Comparison of ENCODE assay signal across 10 cellular contexts in genomic region chr2:219457784-219458369, GRCh38. TPM values are rescaled to one million over a fixed set of nuclear protein-coding genes. Genes with fewer than 3 reads are reported as not detected.
A peak's percentile ranks its signal among the peaks of the same experiment; 100 is the strongest.
DNase-seq lines count a peak whose midpoint lies in the region; ATAC-seq and FAIRE-seq lines count a peak whose summit lies in the region.
"Had no signal": no experiment of that assay in that cellular context is flagged by ENCODE, and none has a peak within 500 bp of the region (broad histone marks: within the 10 kb centered on the region; RNA-seq: fewer than 3 reads in every experiment).

No MANE protein-coding gene starts in this region.

- FAIRE-seq in small intestine (lab: Jason Lieb, UNC) = no peak

- WGBS in small intestine, 3 donors = 37 to 59% (median 50%) methylated on average over 5 of the region's 5 CpGs

- intact Hi-C loops in activated CD4-positive, alpha-beta T cell treated with anti-CD3 and anti-CD28 coated beads for 36 hours (cut with DNase I, micrococcal nuclease) = loop anchor here (2.0 to 5.0 kb wide), 2 partner anchors 55 to 74 kb away; no protein-coding TSS in a partner anchor
- intact Hi-C loops in activated T-helper 1 cell treated with anti-CD3 and anti-CD28 coated beads, Interleukin-12 subunit alpha, Interleukin-12 subunit beta, Interleukin-2, Interleukin-4 antibody, amounts not matched to agents 30 ng/mL and 10 ng/mL and 1 ng/mL, durations not matched to agents 14 hours and 24 hours and 36 hours (cut with micrococcal nuclease) = no loop called here

- ATAC-seq in activated CD4-positive, alpha-beta T cell treated with anti-CD3 and anti-CD28 coated beads for 36 hours = peak; percentile 78
- peak; percentile 38 for ATAC-seq in central memory CD8-positive, alpha-beta T cell (replicated peaks; ENCODE audit: extremely low read depth, poor library complexity, severe bottlenecking)
- no peak for ATAC-seq in HG03457 (IDR thresholded peaks at IDR 0.05; ENCODE audit: unreplicated experiment)

- no peaks in the 10 kb centered on the region for H3K27me3 ChIP-seq in small intestine (ENCODE audit: control insufficient read depth in 2 of 2, insufficient read depth in 2 of 2, low read length in 2 of 2)

- H3K4me1 Mint-ChIP-seq in activated CD4-positive, alpha-beta T cell treated with anti-CD3 and anti-CD28 coated beads for 36 hours = peaks cover 4% of the 10 kb centered on the region
- H3K4me1 Mint-ChIP-seq in central memory CD8-positive, alpha-beta T cell = no peaks in the 10 kb centered on the region
- H3K4me1 Mint-ChIP-seq in activated T-helper 1 cell treated with anti-CD3 and anti-CD28 coated beads, Interleukin-12 subunit alpha, Interleukin-12 subunit beta, Interleukin-2, Interleukin-4 antibody, amounts not matched to agents 30 ng/mL and 10 ng/mL and 1 ng/mL, durations not matched to agents 14 hours and 24 hours and 36 hours (ENCODE audit: low read depth) = no peaks in the 10 kb centered on the region

- H3K27ac ChIP-seq in small intestine (ENCODE audit: low read depth in 1 of 2, low read length in 1 of 2) = no peak overlapping the region

- H3K36me3 ChIP-seq in small intestine (ENCODE audit: control insufficient read depth in 2 of 2, insufficient read depth in 2 of 2, low read length in 2 of 2) = no peaks in the 10 kb centered on the region

- POLR2A ChIA-PET in activated CD4-positive, alpha-beta T cell treated with anti-CD3 and anti-CD28 coated beads for 36 hours (lab: Charles Lee) = no interaction called here

- H3K36me3 Mint-ChIP-seq in activated CD4-positive, alpha-beta T cell treated with anti-CD3 and anti-CD28 coated beads for 36 hours (ENCODE audit: low read depth) = no peaks in the 10 kb centered on the region
- no peaks in the 10 kb centered on the region for H3K36me3 Mint-ChIP-seq in central memory CD8-positive, alpha-beta T cell (ENCODE audit: insufficient read depth)
- no peaks in the 10 kb centered on the region for H3K36me3 Mint-ChIP-seq in activated T-helper 1 cell treated with anti-CD3 and anti-CD28 coated beads, Interleukin-12 subunit alpha, Interleukin-12 subunit beta, Interleukin-2, Interleukin-4 antibody, amounts not matched to agents 30 ng/mL and 10 ng/mL and 1 ng/mL, durations not matched to agents 14 hours and 24 hours and 36 hours (ENCODE audit: low read depth)

- no peak overlapping the region for H3K4me3 ChIP-seq in small intestine (ENCODE audit: low read depth in 1 of 2, low read length in 2 of 2)

- no peaks in the 10 kb centered on the region for H3K9me3 Mint-ChIP-seq in activated CD4-positive, alpha-beta T cell treated with anti-CD3 and anti-CD28 coated beads for 36 hours (ENCODE audit: low read depth)
- no peaks in the 10 kb centered on the region for H3K9me3 Mint-ChIP-seq in central memory CD8-positive, alpha-beta T cell
- H3K9me3 Mint-ChIP-seq in activated T-helper 1 cell treated with anti-CD3 and anti-CD28 coated beads, Interleukin-12 subunit alpha, Interleukin-12 subunit beta, Interleukin-2, Interleukin-4 antibody, amounts not matched to agents 30 ng/mL and 10 ng/mL and 1 ng/mL, durations not matched to agents 14 hours and 24 hours and 36 hours = no peaks in the 10 kb centered on the region

- H3K27ac Mint-ChIP-seq in activated CD4-positive, alpha-beta T cell treated with anti-CD3 and anti-CD28 coated beads for 36 hours = no peak overlapping the region
- H3K27ac Mint-ChIP-seq in central memory CD8-positive, alpha-beta T cell (ENCODE audit: low read depth) = no peak overlapping the region
- no peak overlapping the region for H3K27ac Mint-ChIP-seq in activated T-helper 1 cell treated with anti-CD3 and anti-CD28 coated beads, Interleukin-12 subunit alpha, Interleukin-12 subunit beta, Interleukin-2, Interleukin-4 antibody, amounts not matched to agents 30 ng/mL and 10 ng/mL and 1 ng/mL, durations not matched to agents 14 hours and 24 hours and 36 hours

- H3K4me3 Mint-ChIP-seq in activated CD4-positive, alpha-beta T cell treated with anti-CD3 and anti-CD28 coated beads for 36 hours = no peak overlapping the region
- no peak overlapping the region for H3K4me3 Mint-ChIP-seq in central memory CD8-positive, alpha-beta T cell
- no peak overlapping the region for H3K4me3 Mint-ChIP-seq in activated T-helper 1 cell treated with anti-CD3 and anti-CD28 coated beads, Interleukin-12 subunit alpha, Interleukin-12 subunit beta, Interleukin-2, Interleukin-4 antibody, amounts not matched to agents 30 ng/mL and 10 ng/mL and 1 ng/mL, durations not matched to agents 14 hours and 24 hours and 36 hours

- H3K4me1 ChIP-seq in small intestine (ENCODE audit: control insufficient read depth in 2 of 2, insufficient read depth in 1 of 2, low read depth in 1 of 2, low read length in 1 of 2) = no peaks in the 10 kb centered on the region

- peak; percentile 47 for DNase-seq in activated CD4-positive, alpha-beta T cell treated with anti-CD3 and anti-CD28 coated beads for 36 hours
- DNase-seq in activated CD4-positive, alpha-beta T cell treated with anti-CD3 and anti-CD28 coated beads for 4 hours = no peak
- peak; percentile 26 for DNase-seq in HT-29 (ENCODE audit: low spot score)
- DNase-seq in central memory CD8-positive, alpha-beta T cell (ENCODE audit: low spot score in 2 of 2) = no peak
- DNase-seq in small intestine = peak; percentile 18
- DNase-seq in activated T-helper 1 cell treated with anti-CD3 and anti-CD28 coated beads, Interleukin-12 subunit alpha, Interleukin-12 subunit beta, Interleukin-2, Interleukin-4 antibody, amounts not matched to agents 30 ng/mL and 10 ng/mL and 1 ng/mL, durations not matched to agents 14 hours and 24 hours and 36 hours (ENCODE audit: low spot score) = no peak
- no peak for DNase-seq in NCI-H1092 (lab: John Stamatoyannopoulos, UW)
- DNase-seq: C1 segment of cervical spinal cord; stimulated activated CD4-positive, alpha-beta T cell treated with anti-CD3 and anti-CD28 coated beads, Interleukin-4, amount 100 ng/mL, for 1 hour had no signal

- CTCF ChIA-PET in activated CD4-positive, alpha-beta T cell treated with anti-CD3 and anti-CD28 coated beads for 36 hours (lab: Charles Lee) = interaction anchor here (0.5 to 2.8 kb wide), 8 partner anchors 9 to 162 kb away, joined by 3 to 18 read pairs (median 4); no protein-coding TSS in a partner anchor

- no peaks in the 10 kb centered on the region for H3K27me3 Mint-ChIP-seq in activated CD4-positive, alpha-beta T cell treated with anti-CD3 and anti-CD28 coated beads for 36 hours
- peaks cover 11% of the 10 kb centered on the region for H3K27me3 Mint-ChIP-seq in central memory CD8-positive, alpha-beta T cell
- H3K27me3 Mint-ChIP-seq in activated T-helper 1 cell treated with anti-CD3 and anti-CD28 coated beads, Interleukin-12 subunit alpha, Interleukin-12 subunit beta, Interleukin-2, Interleukin-4 antibody, amounts not matched to agents 30 ng/mL and 10 ng/mL and 1 ng/mL, durations not matched to agents 14 hours and 24 hours and 36 hours (ENCODE audit: insufficient read depth) = peaks cover 9% of the 10 kb centered on the region

- H3K9me3 ChIP-seq in small intestine (ENCODE audit: control insufficient read depth, low read depth) = no peaks in the 10 kb centered on the region

RNA-seq across cellular contexts. Expression of gene SPEG, which starts 23.2 kb away (rescaled TPM):
- total RNA-seq in activated CD4-positive, alpha-beta T cell treated with anti-CD3 and anti-CD28 coated beads for 36 hours = 1 to 10 TPM in 1 of 2 experiments, under 1 TPM in 1; 0.89 to 1.4 TPM
- 6.7 and 8.3 TPM in 2 replicates for total RNA-seq in HT-29 (2014; rRNA removed; shearing (Covaris generic))
- 10 to 100 TPM in 1 of 3 donors, 1 to 10 TPM in 1, under 1 TPM in 1; 0.45 to 15.7 (median 4.6) TPM for polyA plus RNA-seq in small intestine
- total RNA-seq in activated T-helper 1 cell treated with anti-CD3 and anti-CD28 coated beads, Interleukin-12 subunit alpha, Interleukin-12 subunit beta, Interleukin-2, Interleukin-4 antibody, amounts not matched to agents 30 ng/mL and 10 ng/mL and 1 ng/mL, durations not matched to agents 14 hours and 24 hours and 36 hours = 0.13 TPM in 1 of 2 replicates, not detected in the other

RNA-seq across cellular contexts. Expression of gene DES, which starts 39.7 kb away (rescaled TPM):
- total RNA-seq in activated CD4-positive, alpha-beta T cell treated with anti-CD3 and anti-CD28 coated beads for 36 hours = not detected
- 0.63 TPM in 1 of 2 replicates, not detected in the other for total RNA-seq in HT-29 (2014; rRNA removed; shearing (Covaris generic))
- polyA plus RNA-seq in small intestine = 100 to 1,000 TPM in 1 of 3 donors, 10 to 100 TPM in 2; 24.6 to 178 (median 99.4) TPM
- total RNA-seq in activated T-helper 1 cell treated with anti-CD3 and anti-CD28 coated beads, Interleukin-12 subunit alpha, Interleukin-12 subunit beta, Interleukin-2, Interleukin-4 antibody, amounts not matched to agents 30 ng/mL and 10 ng/mL and 1 ng/mL, durations not matched to agents 14 hours and 24 hours and 36 hours = not detected in 2 replicates

RNA-seq across cellular contexts. Expression of gene GMPPA, which starts 40.8 kb away (rescaled TPM):
- 10 to 100 TPM; 35.2 to 35.5 TPM for total RNA-seq in activated CD4-positive, alpha-beta T cell treated with anti-CD3 and anti-CD28 coated beads for 36 hours
- 68.2 and 84.5 TPM in 2 replicates for total RNA-seq in HT-29 (2014; rRNA removed; shearing (Covaris generic))
- 10 to 100 TPM; 52.6 to 63.5 (median 59.3) TPM for polyA plus RNA-seq in small intestine
- 41.3 and 50.3 TPM in 2 replicates for total RNA-seq in activated T-helper 1 cell treated with anti-CD3 and anti-CD28 coated beads, Interleukin-12 subunit alpha, Interleukin-12 subunit beta, Interleukin-2, Interleukin-4 antibody, amounts not matched to agents 30 ng/mL and 10 ng/mL and 1 ng/mL, durations not matched to agents 14 hours and 24 hours and 36 hours

RNA-seq across cellular contexts. Expression of gene ASIC4, which starts 56.4 kb away (rescaled TPM):
- not detected for total RNA-seq in activated CD4-positive, alpha-beta T cell treated with anti-CD3 and anti-CD28 coated beads for 36 hours
- 0.08 TPM in 1 of 2 replicates, not detected in the other for total RNA-seq in HT-29 (2014; rRNA removed; shearing (Covaris generic))
- under 1 TPM in 1 of 3 donors, not detected in 2; 0.04 TPM for polyA plus RNA-seq in small intestine
- total RNA-seq in activated T-helper 1 cell treated with anti-CD3 and anti-CD28 coated beads, Interleukin-12 subunit alpha, Interleukin-12 subunit beta, Interleukin-2, Interleukin-4 antibody, amounts not matched to agents 30 ng/mL and 10 ng/mL and 1 ng/mL, durations not matched to agents 14 hours and 24 hours and 36 hours = 0.08 TPM in 1 of 2 replicates, not detected in the other

Comparison
In these comparisons a context has a peak if more than half of its experiments do, and no peak if none do; other contexts are left out.
1. DNase-seq: peak in activated CD4-positive, alpha-beta T cell treated with anti-CD3 and anti-CD28 coated beads for 36 hours (single experiment), HT-29 (single experiment) and small intestine (single experiment); none in activated CD4-positive, alpha-beta T cell treated with anti-CD3 and anti-CD28 coated beads for 4 hours (0 of 2), central memory CD8-positive, alpha-beta T cell (0 of 2), activated T-helper 1 cell treated with anti-CD3 and anti-CD28 coated beads, Interleukin-12 subunit alpha, Interleukin-12 subunit beta, Interleukin-2, Interleukin-4 antibody, amounts not matched to agents 30 ng/mL and 10 ng/mL and 1 ng/mL, durations not matched to agents 14 hours and 24 hours and 36 hours (single experiment) and NCI-H1092 (single experiment).